ENCODE assay signal across 15 cellular contexts in genomic region chr7:94823952-94824351, GRCh38.
DNase-seq lines count a peak whose midpoint lies in the region; ATAC-seq and FAIRE-seq lines count a peak whose summit lies in the region.
"Had no signal": no experiment of that assay in that cellular context is flagged by ENCODE, and none has a peak within 500 bp of the region (broad histone marks: within the 10 kb centered on the region; RNA-seq: fewer than 3 reads in every experiment).

No MANE protein-coding gene starts in this region.

- no peaks in the 10 kb centered on the region for H3K27me3 ChIP-seq in right cardiac atrium (ENCODE audit: control insufficient read depth, insufficient read depth)
- H3K27me3 ChIP-seq: BLaER1 had no signal

- no peak for ATAC-seq in HG03565 (IDR thresholded peaks at IDR 0.05; ENCODE audit: unreplicated experiment)
- ATAC-seq in right cardiac atrium = no peak
- ATAC-seq: mucosa of descending colon had no signal

- no peak for FAIRE-seq in HTR-8/SVneo (lab: Jason Lieb, UNC)

- DNase-seq in Caki2 (ENCODE audit: low read depth) = peak; percentile 48
- DNase-seq in HTR-8/SVneo (ENCODE audit: insufficient read length, low spot score) = peak; percentile 3
- DNase-seq in amniotic epithelial cell (ENCODE audit: low read depth) = peak; percentile 71
- peak; percentile 5 for DNase-seq in iPS-NIHi11 (ENCODE audit: low spot score)
- no peak for DNase-seq in T-helper 1 cell
- DNase-seq in NCI-H82 (lab: John Stamatoyannopoulos, UW) = no peak
- no peak for DNase-seq in right cardiac atrium
- DNase-seq: activated CD4-positive, alpha-beta T cell treated with anti-CD3 and anti-CD28 coated beads, Interleukin-2, amount 10 ng/mL, durations not matched to agents 7 days and 5 days; activated naive CD4-positive, alpha-beta T cell treated with anti-CD3 and anti-CD28 coated beads, Interleukin-2, amount 50 U/mL, for 16 hours; mucosa of descending colon; NCI-H510A treated with DMSO at 0.1 percent for 48 hours; retina had no signal

- no peak overlapping the region for H3K27ac ChIP-seq in right cardiac atrium (ENCODE audit: low read length)
- H3K27ac ChIP-seq: BLaER1, thoracic aorta had no signal

- intact Hi-C loops in right cardiac atrium (cut with DNase I) = no loop called here

- in situ Hi-C loops in Caki2 (cut with HindIII; ENCODE audit: low pct_unique_long_range_greater_than_20kb, low sequenced_read_pairs) = no loop called here

- H3K9me3 ChIP-seq in right cardiac atrium (ENCODE audit: control insufficient read depth, low read length) = no peaks in the 10 kb centered on the region
- H3K9me3 ChIP-seq: thoracic aorta had no signal

- no peaks in the 10 kb centered on the region for H3K4me1 ChIP-seq in right cardiac atrium (ENCODE audit: control insufficient read depth, insufficient read depth, low read length)
- H3K4me1 ChIP-seq: BLaER1 had no signal

- H3K4me3 ChIP-seq in right cardiac atrium (ENCODE audit: low read length) = no peak overlapping the region
- H3K4me3 ChIP-seq: BLaER1, mucosa of descending colon, thoracic aorta had no signal

Comparison
In these comparisons a context has a peak if more than half of its experiments do, and no peak if none do; other contexts are left out.
1. DNase-seq: peak in Caki2 (single experiment), HTR-8/SVneo (single experiment), amniotic epithelial cell (single experiment) and iPS-NIHi11 (single experiment); none in T-helper 1 cell (0 of 5), NCI-H82 (single experiment) and right cardiac atrium (0 of 3).